ENCODE assay signal across 14 cellular contexts in the genomic region with DNA sequence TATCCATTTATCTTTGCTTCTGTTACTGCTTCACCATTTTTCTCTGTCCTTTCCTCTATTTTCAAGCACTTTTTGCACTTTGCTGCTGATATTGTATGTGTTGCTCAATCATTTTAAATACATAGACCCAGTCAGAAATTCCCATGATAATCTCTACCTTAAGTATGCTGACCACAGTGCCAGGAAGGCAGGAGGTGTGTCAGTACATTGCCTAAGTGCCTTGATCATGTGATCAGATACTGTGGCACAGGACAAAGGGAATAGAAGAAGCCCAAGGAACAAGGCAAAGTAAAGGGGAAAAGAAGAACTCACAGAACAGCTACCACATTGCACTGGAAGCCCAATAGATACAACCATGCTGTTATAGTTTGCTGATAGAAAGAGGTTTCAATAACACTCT. TPM values are rescaled to one million over a fixed set of nuclear protein-coding genes. Genes with fewer than 3 reads are reported as not detected.
DNase-seq lines count a peak whose midpoint lies in the region; ATAC-seq, FAIRE-seq and TF ChIP-seq lines count a peak whose summit lies in the region.
"Had no signal": no experiment of that assay in that cellular context is flagged by ENCODE, and none has a peak within 500 bp of the region (broad histone marks: within the 10 kb centered on the region; RNA-seq: fewer than 3 reads in every experiment).

No MANE protein-coding gene starts in this region.

- no peaks in the 10 kb centered on the region for H3K9me3 ChIP-seq in RWPE2 (ENCODE audit: severe bottlenecking)

- peak; percentile 72 for FAIRE-seq in H54 (lab: Jason Lieb, UNC)

- H3K4me1 ChIP-seq in RWPE2 (ENCODE audit: insufficient read depth, poor library complexity, severe bottlenecking) = no peaks in the 10 kb centered on the region

- intact Hi-C loops in sciatic nerve (cut with DNase I) = no loop called here

- no peaks in the 10 kb centered on the region for H3K27me3 ChIP-seq in RWPE2 (ENCODE audit: insufficient read depth, poor library complexity, severe bottlenecking)

- ATAC-seq in RWPE2 (ENCODE audit: low read depth) (peak; percentile 81), sciatic nerve (peak; percentile 45), GM18909 (IDR thresholded peaks at IDR 0.05; ENCODE audit: poor library complexity, unreplicated experiment) (no peak)
- ATAC-seq: activated CD8-positive, alpha-beta T cell treated with anti-CD3 and anti-CD28 coated beads for 36 hours had no signal

- TF ChIP-seq CTCF in RWPE2 (IDR thresholded peaks at IDR 0.05; ENCODE audit: poor library complexity, severe bottlenecking) = no peak

- TF ChIP-seq POLR2A in H54 (IDR thresholded peaks at IDR 0.05; ENCODE audit: low read depth, low read length) = no peak

- no peak overlapping the region for H3K4me3 ChIP-seq in RWPE2 (ENCODE audit: severe bottlenecking)

- no peak overlapping the region for H3K27ac ChIP-seq in RWPE2 (ENCODE audit: poor library complexity, severe bottlenecking)

- DNase-seq in H54 (ENCODE audit: insufficient read length, low spot score) (no peak), RWPE2 (ENCODE audit: low spot score) (no peak), fibroblast of the conjunctiva (ENCODE audit: low read depth) (peak; percentile 24), sciatic nerve (ENCODE audit: low spot score) (no peak), NCI-H1436 treated with DMSO at 0.1 percent for 48 hours (lab: John Stamatoyannopoulos, UW) (no peak), OCI-M2 (lab: John Stamatoyannopoulos, UW; ENCODE audit: unreplicated experiment) (no peak), DMS114 treated with DMSO at 0.1 percent for 48 hours (lab: John Stamatoyannopoulos, UW; ENCODE audit: unreplicated experiment) (no peak)
- DNase-seq: activated CD8-positive, alpha-beta T cell treated with anti-CD3 and anti-CD28 coated beads for 36 hours; activated naive CD8-positive, alpha-beta T cell treated with anti-CD3 and anti-CD28 coated beads, Interleukin-2, amount 10 ng/mL, durations not matched to agents 7 days and 5 days; DMS153; occipital lobe; stimulated activated CD4-positive, alpha-beta T cell treated with anti-CD3 and anti-CD28 coated beads, Interleukin-2, amount 100 ng/mL, for 48 hours; SW 1271 had no signal

- no peaks in the 10 kb centered on the region for H3K36me3 ChIP-seq in RWPE2 (ENCODE audit: low read depth)

RNA-seq across cellular contexts. Expression of a gene that starts 53.7 kb away (rescaled TPM):
- 208 TPM for total RNA-seq in sciatic nerve
- total RNA-seq: activated CD8-positive, alpha-beta T cell treated with anti-CD3 and anti-CD28 coated beads for 36 hours had no signal
